In the genomic region with DNA sequence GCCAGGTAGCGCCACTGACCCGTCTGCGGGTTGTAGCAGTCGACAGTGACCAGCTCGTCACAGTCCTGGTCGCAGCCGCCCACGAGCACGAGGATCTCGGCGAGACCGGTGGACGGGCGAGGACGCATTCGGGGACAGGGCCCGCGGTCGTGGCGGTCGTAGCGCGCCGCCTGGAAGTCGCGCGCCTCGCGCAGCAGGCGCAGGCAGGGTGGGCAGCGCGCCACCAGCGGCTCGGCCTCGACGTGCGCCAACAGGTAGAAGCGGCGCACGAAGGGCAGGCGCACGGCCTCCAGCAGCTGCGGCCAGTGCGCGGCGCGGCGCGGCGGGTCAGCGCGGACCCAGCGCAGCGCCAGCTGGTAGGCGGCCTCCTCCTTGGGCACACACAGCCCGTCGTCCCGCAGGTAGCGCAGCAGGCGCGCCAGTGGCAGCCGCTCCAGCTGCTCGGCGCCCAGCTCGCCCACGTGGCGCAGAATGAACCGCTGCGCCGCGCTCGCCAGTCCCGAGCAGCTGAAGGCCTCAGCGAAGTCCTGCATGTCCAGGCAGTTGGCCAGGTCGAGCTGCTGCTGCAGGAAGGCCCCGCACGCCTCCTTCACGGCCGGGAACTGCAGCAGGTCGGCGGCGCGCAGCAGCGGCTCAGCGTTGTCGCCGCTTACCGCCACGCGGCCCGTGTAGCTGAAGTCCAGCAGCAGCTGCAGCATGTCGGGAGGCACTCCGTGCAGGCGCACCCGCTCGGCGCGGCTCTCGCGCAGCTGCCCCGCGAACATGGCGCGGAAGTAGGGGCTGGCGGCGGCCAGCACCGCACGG, we compare ENCODE assay signal across 1 cellular context.
TF ChIP-seq lines count a peak whose summit lies in the region.

No MANE protein-coding gene starts in this region.

TF ChIP-seq in WTC11, 78 proteins besides CTCF, POLR2A, EP300 and RAD21 (continued from another document and continues in another):
- TF ChIP-seq, protein P1, sequence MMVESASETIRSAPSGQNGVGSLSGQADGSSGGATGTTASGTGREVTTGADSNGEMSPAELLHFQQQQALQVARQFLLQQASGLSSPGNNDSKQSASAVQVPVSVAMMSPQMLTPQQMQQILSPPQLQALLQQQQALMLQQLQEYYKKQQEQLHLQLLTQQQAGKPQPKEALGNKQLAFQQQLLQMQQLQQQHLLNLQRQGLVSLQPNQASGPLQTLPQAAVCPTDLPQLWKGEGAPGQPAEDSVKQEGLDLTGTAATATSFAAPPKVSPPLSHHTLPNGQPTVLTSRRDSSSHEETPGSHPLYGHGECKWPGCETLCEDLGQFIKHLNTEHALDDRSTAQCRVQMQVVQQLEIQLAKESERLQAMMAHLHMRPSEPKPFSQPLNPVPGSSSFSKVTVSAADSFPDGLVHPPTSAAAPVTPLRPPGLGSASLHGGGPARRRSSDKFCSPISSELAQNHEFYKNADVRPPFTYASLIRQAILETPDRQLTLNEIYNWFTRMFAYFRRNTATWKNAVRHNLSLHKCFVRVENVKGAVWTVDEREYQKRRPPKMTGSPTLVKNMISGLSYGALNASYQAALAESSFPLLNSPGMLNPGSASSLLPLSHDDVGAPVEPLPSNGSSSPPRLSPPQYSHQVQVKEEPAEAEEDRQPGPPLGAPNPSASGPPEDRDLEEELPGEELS (CRISPR knock-in tag; IDR thresholded peaks at IDR 0.05), result peak; percentile 84; the same call in 1 of the 2 replicates
- TF ChIP-seq ZNF396 (CRISPR knock-in tag; IDR thresholded peaks at IDR 0.05; ENCODE audit: borderline replicate concordance) (no peak), RELA (CRISPR knock-in tag; IDR thresholded peaks at IDR 0.05; ENCODE audit: borderline replicate concordance) (peak; percentile 79; the same call in 1 of the 2 replicates), NR1H2 (CRISPR knock-in tag; IDR thresholded peaks at IDR 0.05) (no peak), SP1 (CRISPR knock-in tag; conservative IDR thresholded peaks at IDR 0.05) (no peak; the same call in 1 of the 2 replicates), ZNF138 (CRISPR knock-in tag; conservative IDR thresholded peaks at IDR 0.05) (no peak), ZNF423 (CRISPR knock-in tag; IDR thresholded peaks at IDR 0.05) (no peak), HMGA2 (CRISPR knock-in tag; IDR thresholded peaks at IDR 0.05) (no peak), JUN (CRISPR knock-in tag; IDR thresholded peaks at IDR 0.05) (no peak; the same call in 1 of the 2 replicates), CREB1 (CRISPR knock-in tag; IDR thresholded peaks at IDR 0.05) (peak; percentile 10; the same call in 1 of the 2 replicates), GTF2I (CRISPR knock-in tag; conservative IDR thresholded peaks at IDR 0.05) (no peak), NR3C1 (CRISPR knock-in tag; conservative IDR thresholded peaks at IDR 0.05; ENCODE audit: low read depth) (no peak), ZNF263 (CRISPR knock-in tag; IDR thresholded peaks at IDR 0.05; ENCODE audit: low read depth) (no peak), TCF7 (CRISPR knock-in tag; IDR thresholded peaks at IDR 0.05; ENCODE audit: low read depth) (peak; percentile 44), ETV6 (CRISPR knock-in tag; IDR thresholded peaks at IDR 0.05) (no peak; the same call in 1 of the 2 replicates), ELF4 (CRISPR knock-in tag; IDR thresholded peaks at IDR 0.05; ENCODE audit: low read depth) (no peak), SMAD3 (CRISPR knock-in tag; IDR thresholded peaks at IDR 0.05; ENCODE audit: borderline replicate concordance) (no peak)
- TF ChIP-seq, protein P2, sequence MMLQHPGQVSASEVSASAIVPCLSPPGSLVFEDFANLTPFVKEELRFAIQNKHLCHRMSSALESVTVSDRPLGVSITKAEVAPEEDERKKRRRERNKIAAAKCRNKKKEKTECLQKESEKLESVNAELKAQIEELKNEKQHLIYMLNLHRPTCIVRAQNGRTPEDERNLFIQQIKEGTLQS (CRISPR knock-in tag; conservative IDR thresholded peaks at IDR 0.05), result 0 out of 2 replicates have a peak, but pooled peaks have one; percentile 64
- TF ChIP-seq, protein P3, sequence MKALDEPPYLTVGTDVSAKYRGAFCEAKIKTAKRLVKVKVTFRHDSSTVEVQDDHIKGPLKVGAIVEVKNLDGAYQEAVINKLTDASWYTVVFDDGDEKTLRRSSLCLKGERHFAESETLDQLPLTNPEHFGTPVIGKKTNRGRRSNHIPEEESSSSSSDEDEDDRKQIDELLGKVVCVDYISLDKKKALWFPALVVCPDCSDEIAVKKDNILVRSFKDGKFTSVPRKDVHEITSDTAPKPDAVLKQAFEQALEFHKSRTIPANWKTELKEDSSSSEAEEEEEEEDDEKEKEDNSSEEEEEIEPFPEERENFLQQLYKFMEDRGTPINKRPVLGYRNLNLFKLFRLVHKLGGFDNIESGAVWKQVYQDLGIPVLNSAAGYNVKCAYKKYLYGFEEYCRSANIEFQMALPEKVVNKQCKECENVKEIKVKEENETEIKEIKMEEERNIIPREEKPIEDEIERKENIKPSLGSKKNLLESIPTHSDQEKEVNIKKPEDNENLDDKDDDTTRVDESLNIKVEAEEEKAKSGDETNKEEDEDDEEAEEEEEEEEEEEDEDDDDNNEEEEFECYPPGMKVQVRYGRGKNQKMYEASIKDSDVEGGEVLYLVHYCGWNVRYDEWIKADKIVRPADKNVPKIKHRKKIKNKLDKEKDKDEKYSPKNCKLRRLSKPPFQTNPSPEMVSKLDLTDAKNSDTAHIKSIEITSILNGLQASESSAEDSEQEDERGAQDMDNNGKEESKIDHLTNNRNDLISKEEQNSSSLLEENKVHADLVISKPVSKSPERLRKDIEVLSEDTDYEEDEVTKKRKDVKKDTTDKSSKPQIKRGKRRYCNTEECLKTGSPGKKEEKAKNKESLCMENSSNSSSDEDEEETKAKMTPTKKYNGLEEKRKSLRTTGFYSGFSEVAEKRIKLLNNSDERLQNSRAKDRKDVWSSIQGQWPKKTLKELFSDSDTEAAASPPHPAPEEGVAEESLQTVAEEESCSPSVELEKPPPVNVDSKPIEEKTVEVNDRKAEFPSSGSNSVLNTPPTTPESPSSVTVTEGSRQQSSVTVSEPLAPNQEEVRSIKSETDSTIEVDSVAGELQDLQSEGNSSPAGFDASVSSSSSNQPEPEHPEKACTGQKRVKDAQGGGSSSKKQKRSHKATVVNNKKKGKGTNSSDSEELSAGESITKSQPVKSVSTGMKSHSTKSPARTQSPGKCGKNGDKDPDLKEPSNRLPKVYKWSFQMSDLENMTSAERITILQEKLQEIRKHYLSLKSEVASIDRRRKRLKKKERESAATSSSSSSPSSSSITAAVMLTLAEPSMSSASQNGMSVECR (CRISPR knock-in tag; IDR thresholded peaks at IDR 0.05; ENCODE audit: borderline replicate concordance), result peak; percentile 91
- TF ChIP-seq, protein P4, sequence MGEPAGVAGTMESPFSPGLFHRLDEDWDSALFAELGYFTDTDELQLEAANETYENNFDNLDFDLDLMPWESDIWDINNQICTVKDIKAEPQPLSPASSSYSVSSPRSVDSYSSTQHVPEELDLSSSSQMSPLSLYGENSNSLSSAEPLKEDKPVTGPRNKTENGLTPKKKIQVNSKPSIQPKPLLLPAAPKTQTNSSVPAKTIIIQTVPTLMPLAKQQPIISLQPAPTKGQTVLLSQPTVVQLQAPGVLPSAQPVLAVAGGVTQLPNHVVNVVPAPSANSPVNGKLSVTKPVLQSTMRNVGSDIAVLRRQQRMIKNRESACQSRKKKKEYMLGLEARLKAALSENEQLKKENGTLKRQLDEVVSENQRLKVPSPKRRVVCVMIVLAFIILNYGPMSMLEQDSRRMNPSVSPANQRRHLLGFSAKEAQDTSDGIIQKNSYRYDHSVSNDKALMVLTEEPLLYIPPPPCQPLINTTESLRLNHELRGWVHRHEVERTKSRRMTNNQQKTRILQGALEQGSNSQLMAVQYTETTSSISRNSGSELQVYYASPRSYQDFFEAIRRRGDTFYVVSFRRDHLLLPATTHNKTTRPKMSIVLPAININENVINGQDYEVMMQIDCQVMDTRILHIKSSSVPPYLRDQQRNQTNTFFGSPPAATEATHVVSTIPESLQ (CRISPR knock-in tag; IDR thresholded peaks at IDR 0.05), result no peak
- TF ChIP-seq, protein P5, sequence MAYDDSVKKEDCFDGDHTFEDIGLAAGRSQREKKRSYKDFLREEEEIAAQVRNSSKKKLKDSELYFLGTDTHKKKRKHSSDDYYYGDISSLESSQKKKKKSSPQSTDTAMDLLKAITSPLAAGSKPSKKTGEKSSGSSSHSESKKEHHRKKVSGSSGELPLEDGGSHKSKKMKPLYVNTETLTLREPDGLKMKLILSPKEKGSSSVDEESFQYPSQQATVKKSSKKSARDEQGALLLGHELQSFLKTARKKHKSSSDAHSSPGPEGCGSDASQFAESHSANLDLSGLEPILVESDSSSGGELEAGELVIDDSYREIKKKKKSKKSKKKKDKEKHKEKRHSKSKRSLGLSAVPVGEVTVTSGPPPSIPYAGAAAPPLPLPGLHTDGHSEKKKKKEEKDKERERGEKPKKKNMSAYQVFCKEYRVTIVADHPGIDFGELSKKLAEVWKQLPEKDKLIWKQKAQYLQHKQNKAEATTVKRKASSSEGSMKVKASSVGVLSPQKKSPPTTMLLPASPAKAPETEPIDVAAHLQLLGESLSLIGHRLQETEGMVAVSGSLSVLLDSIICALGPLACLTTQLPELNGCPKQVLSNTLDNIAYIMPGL (CRISPR knock-in tag; IDR thresholded peaks at IDR 0.05), result 0 out of 2 replicates have a peak, but pooled peaks have one; percentile 42
- TF ChIP-seq, protein P6, sequence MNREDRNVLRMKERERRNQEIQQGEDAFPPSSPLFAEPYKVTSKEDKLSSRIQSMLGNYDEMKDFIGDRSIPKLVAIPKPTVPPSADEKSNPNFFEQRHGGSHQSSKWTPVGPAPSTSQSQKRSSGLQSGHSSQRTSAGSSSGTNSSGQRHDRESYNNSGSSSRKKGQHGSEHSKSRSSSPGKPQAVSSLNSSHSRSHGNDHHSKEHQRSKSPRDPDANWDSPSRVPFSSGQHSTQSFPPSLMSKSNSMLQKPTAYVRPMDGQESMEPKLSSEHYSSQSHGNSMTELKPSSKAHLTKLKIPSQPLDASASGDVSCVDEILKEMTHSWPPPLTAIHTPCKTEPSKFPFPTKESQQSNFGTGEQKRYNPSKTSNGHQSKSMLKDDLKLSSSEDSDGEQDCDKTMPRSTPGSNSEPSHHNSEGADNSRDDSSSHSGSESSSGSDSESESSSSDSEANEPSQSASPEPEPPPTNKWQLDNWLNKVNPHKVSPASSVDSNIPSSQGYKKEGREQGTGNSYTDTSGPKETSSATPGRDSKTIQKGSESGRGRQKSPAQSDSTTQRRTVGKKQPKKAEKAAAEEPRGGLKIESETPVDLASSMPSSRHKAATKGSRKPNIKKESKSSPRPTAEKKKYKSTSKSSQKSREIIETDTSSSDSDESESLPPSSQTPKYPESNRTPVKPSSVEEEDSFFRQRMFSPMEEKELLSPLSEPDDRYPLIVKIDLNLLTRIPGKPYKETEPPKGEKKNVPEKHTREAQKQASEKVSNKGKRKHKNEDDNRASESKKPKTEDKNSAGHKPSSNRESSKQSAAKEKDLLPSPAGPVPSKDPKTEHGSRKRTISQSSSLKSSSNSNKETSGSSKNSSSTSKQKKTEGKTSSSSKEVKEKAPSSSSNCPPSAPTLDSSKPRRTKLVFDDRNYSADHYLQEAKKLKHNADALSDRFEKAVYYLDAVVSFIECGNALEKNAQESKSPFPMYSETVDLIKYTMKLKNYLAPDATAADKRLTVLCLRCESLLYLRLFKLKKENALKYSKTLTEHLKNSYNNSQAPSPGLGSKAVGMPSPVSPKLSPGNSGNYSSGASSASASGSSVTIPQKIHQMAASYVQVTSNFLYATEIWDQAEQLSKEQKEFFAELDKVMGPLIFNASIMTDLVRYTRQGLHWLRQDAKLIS (CRISPR knock-in tag; IDR thresholded peaks at IDR 0.05; ENCODE audit: borderline replicate concordance), result no peak
- TF ChIP-seq, protein P7, sequence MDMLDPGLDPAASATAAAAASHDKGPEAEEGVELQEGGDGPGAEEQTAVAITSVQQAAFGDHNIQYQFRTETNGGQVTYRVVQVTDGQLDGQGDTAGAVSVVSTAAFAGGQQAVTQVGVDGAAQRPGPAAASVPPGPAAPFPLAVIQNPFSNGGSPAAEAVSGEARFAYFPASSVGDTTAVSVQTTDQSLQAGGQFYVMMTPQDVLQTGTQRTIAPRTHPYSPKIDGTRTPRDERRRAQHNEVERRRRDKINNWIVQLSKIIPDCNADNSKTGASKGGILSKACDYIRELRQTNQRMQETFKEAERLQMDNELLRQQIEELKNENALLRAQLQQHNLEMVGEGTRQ (CRISPR knock-in tag; IDR thresholded peaks at IDR 0.05), result no peak; the same call in 1 of the 2 replicates
- TF ChIP-seq, protein P8, sequence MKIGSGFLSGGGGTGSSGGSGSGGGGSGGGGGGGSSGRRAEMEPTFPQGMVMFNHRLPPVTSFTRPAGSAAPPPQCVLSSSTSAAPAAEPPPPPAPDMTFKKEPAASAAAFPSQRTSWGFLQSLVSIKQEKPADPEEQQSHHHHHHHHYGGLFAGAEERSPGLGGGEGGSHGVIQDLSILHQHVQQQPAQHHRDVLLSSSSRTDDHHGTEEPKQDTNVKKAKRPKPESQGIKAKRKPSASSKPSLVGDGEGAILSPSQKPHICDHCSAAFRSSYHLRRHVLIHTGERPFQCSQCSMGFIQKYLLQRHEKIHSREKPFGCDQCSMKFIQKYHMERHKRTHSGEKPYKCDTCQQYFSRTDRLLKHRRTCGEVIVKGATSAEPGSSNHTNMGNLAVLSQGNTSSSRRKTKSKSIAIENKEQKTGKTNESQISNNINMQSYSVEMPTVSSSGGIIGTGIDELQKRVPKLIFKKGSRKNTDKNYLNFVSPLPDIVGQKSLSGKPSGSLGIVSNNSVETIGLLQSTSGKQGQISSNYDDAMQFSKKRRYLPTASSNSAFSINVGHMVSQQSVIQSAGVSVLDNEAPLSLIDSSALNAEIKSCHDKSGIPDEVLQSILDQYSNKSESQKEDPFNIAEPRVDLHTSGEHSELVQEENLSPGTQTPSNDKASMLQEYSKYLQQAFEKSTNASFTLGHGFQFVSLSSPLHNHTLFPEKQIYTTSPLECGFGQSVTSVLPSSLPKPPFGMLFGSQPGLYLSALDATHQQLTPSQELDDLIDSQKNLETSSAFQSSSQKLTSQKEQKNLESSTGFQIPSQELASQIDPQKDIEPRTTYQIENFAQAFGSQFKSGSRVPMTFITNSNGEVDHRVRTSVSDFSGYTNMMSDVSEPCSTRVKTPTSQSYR (CRISPR knock-in tag; IDR thresholded peaks at IDR 0.05), result no peak
- TF ChIP-seq, protein P9, sequence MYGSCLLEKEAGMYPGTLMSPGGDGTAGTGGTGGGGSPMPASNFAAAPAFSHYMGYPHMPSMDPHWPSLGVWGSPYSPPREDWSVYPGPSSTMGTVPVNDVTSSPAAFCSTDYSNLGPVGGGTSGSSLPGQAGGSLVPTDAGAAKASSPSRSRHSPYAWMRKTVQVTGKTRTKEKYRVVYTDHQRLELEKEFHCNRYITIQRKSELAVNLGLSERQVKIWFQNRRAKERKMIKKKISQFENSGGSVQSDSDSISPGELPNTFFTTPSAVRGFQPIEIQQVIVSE (CRISPR knock-in tag; IDR thresholded peaks at IDR 0.05; ENCODE audit: borderline replicate concordance), result no peak
- TF ChIP-seq, protein P10, sequence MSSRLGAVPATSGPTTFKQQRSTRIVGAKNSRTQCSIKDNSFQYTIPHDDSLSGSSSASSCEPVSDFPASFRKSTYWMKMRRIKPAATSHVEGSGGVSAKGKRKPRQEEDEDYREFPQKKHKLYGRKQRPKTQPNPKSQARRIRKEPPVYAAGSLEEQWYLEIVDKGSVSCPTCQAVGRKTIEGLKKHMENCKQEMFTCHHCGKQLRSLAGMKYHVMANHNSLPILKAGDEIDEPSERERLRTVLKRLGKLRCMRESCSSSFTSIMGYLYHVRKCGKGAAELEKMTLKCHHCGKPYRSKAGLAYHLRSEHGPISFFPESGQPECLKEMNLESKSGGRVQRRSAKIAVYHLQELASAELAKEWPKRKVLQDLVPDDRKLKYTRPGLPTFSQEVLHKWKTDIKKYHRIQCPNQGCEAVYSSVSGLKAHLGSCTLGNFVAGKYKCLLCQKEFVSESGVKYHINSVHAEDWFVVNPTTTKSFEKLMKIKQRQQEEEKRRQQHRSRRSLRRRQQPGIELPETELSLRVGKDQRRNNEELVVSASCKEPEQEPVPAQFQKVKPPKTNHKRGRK (CRISPR knock-in tag; IDR thresholded peaks at IDR 0.05; ENCODE audit: borderline replicate concordance), result no peak
